18 cellular contexts compared by ENCODE assay signal in genomic region chr22:49009359-49010063, GRCh38.
"Had no signal": no experiment of that assay in that cellular context is flagged by ENCODE, and none has a peak within 500 bp of the region (broad histone marks: within the 10 kb centered on the region; RNA-seq: fewer than 3 reads in every experiment).

No MANE protein-coding gene starts in this region.

- FAIRE-seq: colon, frontal cortex had no signal

- H3K4me3 ChIP-seq: lung, psoas muscle, sigmoid colon, suprapubic skin had no signal

- H3K4me1 ChIP-seq: psoas muscle, sigmoid colon, suprapubic skin had no signal

- H3K9me3 ChIP-seq: psoas muscle, sigmoid colon, suprapubic skin had no signal

- DNase-seq: activated CD4-positive, alpha-beta T cell treated with anti-CD3 and anti-CD28 coated beads for 4 hours; activated gamma-delta T cell treated with Interleukin-2 at 50 U/mL for 16 hours; activated T-cell treated with anti-CD3 and anti-CD28 coated beads, Interleukin-2, amount 50 U/mL, for 4 hours; anterior cingulate cortex; effector CD4-positive, alpha-beta T cell; hippocampal formation; kidney glomerular epithelial cell; naive B cell; sigmoid colon; stimulated activated CD4-positive, alpha-beta T cell treated with anti-CD3 and anti-CD28 coated beads, Interleukin-12 subunit alpha, Interleukin-12 subunit beta, amount 100 ng/mL, for 4 hours; stimulated activated CD4-positive, alpha-beta T cell treated with anti-CD3 and anti-CD28 coated beads, Interleukin-2, amount 100 ng/mL, for 48 hours; stimulated activated naive CD4-positive, alpha-beta T cell treated with Interleukin-2 at 50 U/mL for 16 hours had no signal

- H3K27ac ChIP-seq: psoas muscle, sigmoid colon, suprapubic skin had no signal

- H3K36me3 ChIP-seq: sigmoid colon, suprapubic skin had no signal

- ATAC-seq: activated T-cell treated with anti-CD3 and anti-CD28 coated beads, Interleukin-2, amount 50 U/mL, for 4 hours; psoas muscle; T-cell had no signal
